Comparison of ENCODE assay signal across 20 cellular contexts in the genomic region with DNA sequence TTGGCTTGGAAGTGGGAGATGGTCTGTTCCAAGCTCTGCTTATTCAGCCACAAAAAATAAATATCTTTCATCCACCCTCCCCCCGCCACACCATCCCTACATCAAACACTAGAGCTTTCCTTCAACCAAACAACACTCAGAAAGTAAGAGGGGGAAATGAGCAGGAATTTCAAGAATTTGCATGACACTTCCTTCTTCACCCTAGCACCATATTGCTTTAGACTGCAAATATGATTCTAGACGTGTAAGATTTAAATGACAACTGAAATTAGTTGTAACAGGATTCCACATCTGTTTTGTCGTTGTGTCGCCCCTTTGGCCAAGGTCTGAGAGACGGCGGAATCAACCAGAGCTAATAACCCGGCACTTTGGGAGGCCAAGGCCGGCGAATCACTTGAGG.
"Had no signal": no experiment of that assay in that cellular context is flagged by ENCODE, and none has a peak within 500 bp of the region (broad histone marks: within the 10 kb centered on the region; RNA-seq: fewer than 3 reads in every experiment).

No MANE protein-coding gene starts in this region.

- H3K27ac Mint-ChIP-seq: activated CD8-positive, alpha-beta memory T cell treated with anti-CD3 and anti-CD28 coated beads, Interleukin-2, amount 10 ng/mL, durations not matched to agents 7 days and 5 days; activated naive CD4-positive, alpha-beta T cell treated with anti-CD3 and anti-CD28 coated beads, Interleukin-2, amount 50 U/mL, for 24 hours; activated T-cell treated with anti-CD3 and anti-CD28 coated beads, Interleukin-2, amount 50 U/mL, for 24 hours; brain; dendritic cell treated with granulocyte-macrophage colony-stimulating factor and Interleukin-4, amounts not matched to agents 40 ng/mL and 50 ng/mL, for 4 days; natural killer cell treated with Interleukin-12 subunit alpha and Interleukin-12 subunit beta and Interleukin-15 and Interleukin-18, amount 100 ng/mL, for 72 hours; stimulated activated naive CD8-positive, alpha-beta T cell treated with anti-CD3 and anti-CD28 coated beads, Interleukin-15, Interleukin-2, amounts not matched to agents 100 ng/mL and 50 ng/mL, for 24 hours; T-helper 17 cell had no signal

- H3K27ac ChIP-seq: esophagus squamous epithelium, foreskin keratinocyte, ovary, testis, upper lobe of right lung had no signal

- H3K9me3 ChIP-seq: esophagus squamous epithelium, ovary, testis, upper lobe of right lung had no signal

- H3K4me1 Mint-ChIP-seq: activated CD8-positive, alpha-beta memory T cell treated with anti-CD3 and anti-CD28 coated beads, Interleukin-2, amount 10 ng/mL, durations not matched to agents 7 days and 5 days; activated naive CD4-positive, alpha-beta T cell treated with anti-CD3 and anti-CD28 coated beads, Interleukin-2, amount 50 U/mL, for 24 hours; brain; T-helper 17 cell had no signal

- H3K4me3 ChIP-seq: esophagus squamous epithelium, lung, ovary, testis, upper lobe of right lung had no signal

- ATAC-seq: activated CD4-positive, CD25-positive, alpha-beta regulatory T cell treated with anti-CD3 and anti-CD28 coated beads, Interleukin-2, amount 50 U/mL, for 24 hours; activated CD8-positive, alpha-beta memory T cell treated with anti-CD3 and anti-CD28 coated beads, Interleukin-2, amount 10 ng/mL, durations not matched to agents 7 days and 5 days; foreskin keratinocyte; left colon; natural killer cell treated with Interleukin-12 subunit alpha and Interleukin-12 subunit beta and Interleukin-15 and Interleukin-18, amount 100 ng/mL, for 72 hours; T-helper 17 cell; upper lobe of right lung had no signal

- DNase-seq: activated CD4-positive, alpha-beta T cell treated with anti-CD3 and anti-CD28 coated beads, Interleukin-2, amount 50 U/mL, for 4 hours; activated CD8-positive, alpha-beta memory T cell treated with anti-CD3 and anti-CD28 coated beads, Interleukin-2, amount 10 ng/mL, durations not matched to agents 7 days and 5 days; activated effector memory CD4-positive, alpha-beta T cell treated with Interleukin-2 at 50 U/mL for 16 hours; activated T-cell treated with anti-CD3 and anti-CD28 coated beads, Interleukin-2, amount 50 U/mL, for 24 hours; amniotic stem cell; esophagus squamous epithelium; foreskin keratinocyte; left colon; ovary; stimulated activated CD4-positive, alpha-beta T cell treated with anti-CD3 and anti-CD28 coated beads, Interleukin-4, amount 100 ng/mL, for 24 hours; T-helper 17 cell; testis; upper lobe of right lung had no signal

- H3K4me1 ChIP-seq: esophagus squamous epithelium, testis had no signal

- H3K4me3 Mint-ChIP-seq: activated CD8-positive, alpha-beta memory T cell treated with anti-CD3 and anti-CD28 coated beads, Interleukin-2, amount 10 ng/mL, durations not matched to agents 7 days and 5 days; activated naive CD4-positive, alpha-beta T cell treated with anti-CD3 and anti-CD28 coated beads, Interleukin-2, amount 50 U/mL, for 24 hours; activated T-cell treated with anti-CD3 and anti-CD28 coated beads, Interleukin-2, amount 50 U/mL, for 24 hours; brain; dendritic cell treated with granulocyte-macrophage colony-stimulating factor and Interleukin-4, amounts not matched to agents 40 ng/mL and 50 ng/mL, for 4 days; natural killer cell treated with Interleukin-12 subunit alpha and Interleukin-12 subunit beta and Interleukin-15 and Interleukin-18, amount 100 ng/mL, for 72 hours; stimulated activated naive CD8-positive, alpha-beta T cell treated with anti-CD3 and anti-CD28 coated beads, Interleukin-15, Interleukin-2, amounts not matched to agents 100 ng/mL and 50 ng/mL, for 24 hours; T-helper 17 cell had no signal

- H3K36me3 ChIP-seq: esophagus squamous epithelium, ovary, upper lobe of right lung had no signal

- H3K36me3 Mint-ChIP-seq: activated CD8-positive, alpha-beta memory T cell treated with anti-CD3 and anti-CD28 coated beads, Interleukin-2, amount 10 ng/mL, durations not matched to agents 7 days and 5 days; activated naive CD4-positive, alpha-beta T cell treated with anti-CD3 and anti-CD28 coated beads, Interleukin-2, amount 50 U/mL, for 24 hours; brain; natural killer cell treated with Interleukin-12 subunit alpha and Interleukin-12 subunit beta and Interleukin-15 and Interleukin-18, amount 100 ng/mL, for 72 hours had no signal

- H3K9me3 Mint-ChIP-seq: activated naive CD4-positive, alpha-beta T cell treated with anti-CD3 and anti-CD28 coated beads, Interleukin-2, amount 50 U/mL, for 24 hours; activated T-cell treated with anti-CD3 and anti-CD28 coated beads, Interleukin-2, amount 50 U/mL, for 24 hours; brain; dendritic cell treated with granulocyte-macrophage colony-stimulating factor and Interleukin-4, amounts not matched to agents 40 ng/mL and 50 ng/mL, for 4 days; natural killer cell treated with Interleukin-12 subunit alpha and Interleukin-12 subunit beta and Interleukin-15 and Interleukin-18, amount 100 ng/mL, for 72 hours; stimulated activated naive CD8-positive, alpha-beta T cell treated with anti-CD3 and anti-CD28 coated beads, Interleukin-15, Interleukin-2, amounts not matched to agents 100 ng/mL and 50 ng/mL, for 24 hours had no signal

- H3K27me3 Mint-ChIP-seq: activated naive CD4-positive, alpha-beta T cell treated with anti-CD3 and anti-CD28 coated beads, Interleukin-2, amount 50 U/mL, for 24 hours; activated T-cell treated with anti-CD3 and anti-CD28 coated beads, Interleukin-2, amount 50 U/mL, for 24 hours; stimulated activated naive CD8-positive, alpha-beta T cell treated with anti-CD3 and anti-CD28 coated beads, Interleukin-15, Interleukin-2, amounts not matched to agents 100 ng/mL and 50 ng/mL, for 24 hours; T-helper 17 cell had no signal
